In the genomic region with DNA sequence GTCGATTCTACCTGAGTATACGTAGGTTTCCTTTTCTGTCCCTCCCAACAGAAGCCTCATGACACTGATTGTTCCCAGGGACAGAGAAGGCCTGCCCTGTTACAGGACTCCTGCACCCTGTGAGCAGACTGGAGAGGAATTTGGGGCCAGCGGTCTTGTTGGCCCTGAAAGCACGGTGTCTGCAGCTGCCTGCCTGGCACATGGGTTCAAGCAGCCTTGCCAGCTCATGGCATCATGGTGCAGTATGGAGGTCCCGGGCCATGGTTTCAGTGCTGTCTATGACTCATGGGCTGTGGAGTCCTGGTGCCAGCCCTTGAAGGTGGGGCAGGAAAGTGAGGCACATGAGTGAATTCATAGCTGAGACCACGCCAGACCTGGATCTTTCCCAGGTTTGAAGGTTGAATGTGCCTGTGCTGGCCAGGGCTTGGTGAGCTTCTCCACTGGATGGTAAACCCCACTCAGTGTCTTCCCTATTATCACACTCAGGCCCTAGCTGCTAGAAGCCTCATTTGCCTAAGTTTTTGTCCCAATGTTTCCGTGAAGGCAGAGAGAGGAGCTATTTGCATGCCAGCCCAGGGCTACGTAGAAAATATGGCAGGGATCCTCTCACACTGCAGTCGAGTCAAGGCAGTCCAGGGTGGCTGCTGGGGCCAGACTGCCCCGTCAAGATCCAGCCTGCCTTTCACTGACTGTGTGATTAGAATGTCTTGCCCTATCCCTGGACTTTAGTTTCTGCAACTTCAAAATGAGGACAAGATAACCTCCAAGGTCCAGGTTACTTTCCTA, we compare ENCODE assay signal across 20 cellular contexts.
DNase-seq lines count a peak whose midpoint lies in the region; ATAC-seq and TF ChIP-seq lines count a peak whose summit lies in the region.
"Had no signal": no experiment of that assay in that cellular context is flagged by ENCODE, and none has a peak within 500 bp of the region (broad histone marks: within the 10 kb centered on the region; RNA-seq: fewer than 3 reads in every experiment).

No MANE protein-coding gene starts in this region.

- no peak overlapping the region for H3K4me3 ChIP-seq in heart left ventricle
- no peak overlapping the region for H3K4me3 ChIP-seq in vagina
- H3K4me3 ChIP-seq in suprapubic skin: no peak overlapping the region
- H3K4me3 ChIP-seq: BLaER1 treated with 17β-estradiol and CSF1 and Interleukin-3, amounts not matched to agents 10 nM and 100 nM; GM12878; GM23338 had no signal

- no peaks in the 10 kb centered on the region for H3K27me3 Mint-ChIP-seq in WTC11 (ENCODE audit: low read depth)

- no peak overlapping the region for H3K4me3 Mint-ChIP-seq in WTC11
- H3K4me3 Mint-ChIP-seq: CD8-positive, alpha-beta memory T cell; GM23338 had no signal

- TF ChIP-seq CTCF in heart left ventricle (IDR thresholded peaks at IDR 0.05): no peak
- no peak for TF ChIP-seq CTCF in WTC11 (IDR thresholded peaks at IDR 0.05)
- no peak for TF ChIP-seq CTCF in foreskin keratinocyte (conservative IDR thresholded peaks at IDR 0.05)
- no peak for TF ChIP-seq CTCF in vagina (IDR thresholded peaks at IDR 0.05)
- TF ChIP-seq CTCF in suprapubic skin (IDR thresholded peaks at IDR 0.05): no peak

- H3K4me1 ChIP-seq in heart left ventricle (peaks cover 0 to 28% (median 0%) of the 10 kb centered on the region in 12 donors), foreskin keratinocyte (no peaks in the 10 kb centered on the region), vagina (no peaks in the 10 kb centered on the region), suprapubic skin (peaks cover 3% of the 10 kb centered on the region)

- WGBS in heart left ventricle, 4 donors: 51 to 72% (median 57%) methylated on average over 10 of the region's 10 CpGs
- 53% methylated on average over 7 of the region's 10 CpGs for WGBS in suprapubic skin

- no peak overlapping the region for H3K27ac ChIP-seq in heart left ventricle
- H3K27ac ChIP-seq in foreskin keratinocyte: no peak overlapping the region
- H3K27ac ChIP-seq in vagina: no peak overlapping the region
- no peak overlapping the region for H3K27ac ChIP-seq in suprapubic skin
- H3K27ac ChIP-seq: BLaER1 treated with 17β-estradiol and CSF1 and Interleukin-3, amounts not matched to agents 10 nM and 100 nM had no signal

- ATAC-seq in heart left ventricle: peak; percentile 29 to 57 (median 46)
- no peak for ATAC-seq in WTC11
- ATAC-seq in foreskin keratinocyte: peak; percentile 51
- ATAC-seq in GM18867 (IDR thresholded peaks at IDR 0.05; ENCODE audit: unreplicated experiment): no peak
- ATAC-seq: GM12878, GM23338, HepG2 had no signal

- TF ChIP-seq EP300 in suprapubic skin (IDR thresholded peaks at IDR 0.05): no peak

- CTCF ChIA-PET in WTC11 (lab: Charles Lee): interaction anchor here (1.1 kb wide), 1 partner anchor 193 kb away, joined by 3 read pairs; no protein-coding TSS in a partner anchor

- intact Hi-C loops in heart left ventricle (cut with DNase I) (no loop called here), cardiac septum (cut with DNase I) (no loop called here), vagina (cut with DNase I) (no loop called here)

- no peaks in the 10 kb centered on the region for H3K36me3 Mint-ChIP-seq in WTC11

- H3K9me3 ChIP-seq in heart left ventricle (no peaks in the 10 kb centered on the region), vagina (no peaks in the 10 kb centered on the region), suprapubic skin (no peaks in the 10 kb centered on the region)

- H3K9me3 Mint-ChIP-seq in WTC11: peaks cover 13% of the 10 kb centered on the region
- H3K9me3 Mint-ChIP-seq: CD8-positive, alpha-beta memory T cell had no signal

- no peak overlapping the region for H3K27ac Mint-ChIP-seq in WTC11
- H3K27ac Mint-ChIP-seq: CD8-positive, alpha-beta memory T cell; GM23338 had no signal

- H3K4me1 Mint-ChIP-seq in WTC11: peaks cover 5% of the 10 kb centered on the region
- H3K4me1 Mint-ChIP-seq: CD8-positive, alpha-beta memory T cell had no signal

- POLR2A ChIA-PET in WTC11 (lab: Charles Lee): no interaction called here

- TF ChIP-seq POLR2A in heart left ventricle (IDR thresholded peaks at IDR 0.05) (no peak), vagina (IDR thresholded peaks at IDR 0.05) (no peak), suprapubic skin (IDR thresholded peaks at IDR 0.05) (no peak)

- H3K27me3 ChIP-seq in heart left ventricle (no peaks in the 10 kb centered on the region), foreskin keratinocyte (no peaks in the 10 kb centered on the region), vagina (no peaks in the 10 kb centered on the region), suprapubic skin (no peaks in the 10 kb centered on the region)
- H3K27me3 ChIP-seq: BLaER1 treated with 17β-estradiol and CSF1 and Interleukin-3, amounts not matched to agents 10 nM and 100 nM had no signal

- DNase-seq in heart left ventricle: peak in 1 of 5 donors; percentile 31
- DNase-seq in cardiac septum (ENCODE audit: low spot score): no peak
- DNase-seq in WTC11 (ENCODE audit: low spot score): no peak
- no peak for DNase-seq in foreskin keratinocyte
- peak; percentile 82 for DNase-seq in vagina (ENCODE audit: extremely low spot score in 2 of 2)
- DNase-seq in suprapubic skin (ENCODE audit: low spot score in 2 of 2): no peak
- no peak for DNase-seq in DMS53 (lab: John Stamatoyannopoulos, UW)
- DNase-seq: CD8-positive, alpha-beta memory T cell; DMS79 treated with DMSO at 0.1 percent for 48 hours; KG1; NCI-H1048; NCI-H1436 treated with DMSO at 0.1 percent for 48 hours; NCI-H2081; NCI-H510A; SHP77 had no signal

- H3K36me3 ChIP-seq in heart left ventricle (no peaks in the 10 kb centered on the region), vagina (no peaks in the 10 kb centered on the region), suprapubic skin (no peaks in the 10 kb centered on the region)
- H3K36me3 ChIP-seq: BLaER1 treated with 17β-estradiol and CSF1 and Interleukin-3, amounts not matched to agents 10 nM and 100 nM had no signal

TF ChIP-seq in WTC11, 78 proteins besides CTCF, POLR2A, EP300 and RAD21:
- TF ChIP-seq ZNF232 (CRISPR knock-in tag; IDR thresholded peaks at IDR 0.05) (no peak), ETV6 (CRISPR knock-in tag; IDR thresholded peaks at IDR 0.05) (no peak), PRDM15 (CRISPR knock-in tag; IDR thresholded peaks at IDR 0.05) (peak; percentile 88), RELA (CRISPR knock-in tag; IDR thresholded peaks at IDR 0.05; ENCODE audit: borderline replicate concordance) (no peak)

Comparison
In these comparisons a context has a peak if more than half of its experiments do, and no peak if none do; other contexts are left out.
1. ATAC-seq: peak in heart left ventricle (4 of 4) and foreskin keratinocyte (single experiment); none in WTC11 (single experiment) and GM18867 (single experiment).
2. DNase-seq: peak in vagina (2 of 2); none in cardiac septum (single experiment), WTC11 (single experiment), foreskin keratinocyte (0 of 2), suprapubic skin (0 of 2) and DMS53 (single experiment).